In genomic region chr19:2840794-2841790, GRCh38 we compare ENCODE assay signal across 1 cellular context.
A peak's percentile ranks its signal among the peaks of the same experiment; 100 is the strongest.
TF ChIP-seq lines count a peak whose summit lies in the region.

ZNF555 (plus strand) TSS chr19:2841475; CDS start chr19:2841573, 98 bp downstream.

TF ChIP-seq in K562, 482 proteins besides CTCF, POLR2A, EP300 and RAD21 (continued from another document and continues in another):
- no peak for TF ChIP-seq ZNF512 (tag; IDR thresholded peaks at IDR 0.05)
- no peak for TF ChIP-seq RNF2 (IDR thresholded peaks at IDR 0.05)
- no peak for TF ChIP-seq IFI16 (CRISPR knock-in tag; IDR thresholded peaks at IDR 0.05)
- no peak for TF ChIP-seq CREBBP (IDR thresholded peaks at IDR 0.05; ENCODE audit: low read depth, low read length)
- 0 out of 2 replicates have a peak, but pooled peaks have one; percentile 39 for TF ChIP-seq SMARCE1 (IDR thresholded peaks at IDR 0.05)
- TF ChIP-seq RAD51 (IDR thresholded peaks at IDR 0.05; ENCODE audit: borderline replicate concordance, low read depth): peak; percentile 18; the same call in 1 of the 2 replicates
- TF ChIP-seq ZNF324 (CRISPR knock-in tag; IDR thresholded peaks at IDR 0.05): no peak
- no peak for TF ChIP-seq HDAC6 (IDR thresholded peaks at IDR 0.05; ENCODE audit: low read depth, low read length)
- peak; percentile 50 to 62; a peak in 3 of 4 replicates for TF ChIP-seq MAZ (CRISPR knock-in tag; conservative IDR thresholded peaks at IDR 0.05 in 1 of 2, IDR thresholded peaks at IDR 0.05 in 1 of 2)
- TF ChIP-seq SFPQ (IDR thresholded peaks at IDR 0.05; ENCODE audit: low read depth, low read length): no peak
- TF ChIP-seq BRD4 (IDR thresholded peaks at IDR 0.05): no peak
- no peak for TF ChIP-seq ZBTB17 (CRISPR knock-in tag; IDR thresholded peaks at IDR 0.05)
- peak in 1 of 2 experiments; percentile 78; a peak in 2 of 4 replicates for TF ChIP-seq ZNF639 (CRISPR knock-in tag; conservative IDR thresholded peaks at IDR 0.05 in 1 of 2, IDR thresholded peaks at IDR 0.05 in 1 of 2)
- no peak for TF ChIP-seq ZNF311 (CRISPR knock-in tag; IDR thresholded peaks at IDR 0.05)
- TF ChIP-seq MBD1 (CRISPR knock-in tag; IDR thresholded peaks at IDR 0.05): no peak
- TF ChIP-seq TAF1 (IDR thresholded peaks at IDR 0.05; ENCODE audit: control insufficient read depth, extremely low read depth, insufficient read depth, low read length, severe bottlenecking): peak; percentile 70
- TF ChIP-seq NR2C1 (IDR thresholded peaks at IDR 0.05): no peak
- 0 out of 2 replicates have a peak, but pooled peaks have one; percentile 24 for TF ChIP-seq NR2C1 (tag; IDR thresholded peaks at IDR 0.05)
- no peak for TF ChIP-seq SIX5 (IDR thresholded peaks at IDR 0.05; ENCODE audit: borderline replicate concordance in 1 of 2, insufficient read depth in 1 of 2, low read depth in 1 of 2, low read length in 2 of 2)
- no peak for TF ChIP-seq HDGF (IDR thresholded peaks at IDR 0.05)
- peak; percentile 73 for TF ChIP-seq RBFOX2 (IDR thresholded peaks at IDR 0.05; ENCODE audit: low read depth, low read length)
- TF ChIP-seq GTF2E2 (tag; IDR thresholded peaks at IDR 0.05): no peak
- TF ChIP-seq E2F1 (CRISPR knock-in tag; IDR thresholded peaks at IDR 0.05): no peak
- no peak for TF ChIP-seq MECOM (CRISPR knock-in tag; IDR thresholded peaks at IDR 0.05)
- no peak for TF ChIP-seq PTBP1 (IDR thresholded peaks at IDR 0.05; ENCODE audit: low read depth, low read length)
- no peak for TF ChIP-seq ZNF668 (CRISPR knock-in tag; IDR thresholded peaks at IDR 0.05)
- TF ChIP-seq GATAD2A (IDR thresholded peaks at IDR 0.05): peak; percentile 100
- no peak for TF ChIP-seq DIDO1 (tag; IDR thresholded peaks at IDR 0.05; ENCODE audit: low read depth)
- no peak for TF ChIP-seq NUFIP1 (IDR thresholded peaks at IDR 0.05; ENCODE audit: partially characterized antibody)
- TF ChIP-seq NELFE (IDR thresholded peaks at IDR 0.05; ENCODE audit: insufficient read depth, insufficient read length): no peak
- TF ChIP-seq MXD1 (CRISPR knock-in tag; IDR thresholded peaks at IDR 0.05; ENCODE audit: borderline replicate concordance, poor library complexity, severe bottlenecking): no peak
- TF ChIP-seq ZNF121 (CRISPR knock-in tag; conservative IDR thresholded peaks at IDR 0.05): no peak
- no peak for TF ChIP-seq ETV1 (tag; conservative IDR thresholded peaks at IDR 0.05; ENCODE audit: low read depth)
- peak; percentile 62; the same call in 1 of the 2 replicates for TF ChIP-seq NKRF (IDR thresholded peaks at IDR 0.05; ENCODE audit: borderline replicate concordance)
- TF ChIP-seq XRCC5 (IDR thresholded peaks at IDR 0.05; ENCODE audit: low read depth, low read length): no peak; the same call in 1 of the 2 replicates
- TF ChIP-seq MIER1 (IDR thresholded peaks at IDR 0.05; ENCODE audit: low read depth): no peak
- TF ChIP-seq ZNF316 (IDR thresholded peaks at IDR 0.05): no peak
- TF ChIP-seq ZNF511 (CRISPR knock-in tag; IDR thresholded peaks at IDR 0.05): peak; percentile 92
- TF ChIP-seq CBFA2T3 (IDR thresholded peaks at IDR 0.05): no peak
- TF ChIP-seq ZNF551 (CRISPR knock-in tag; IDR thresholded peaks at IDR 0.05): no peak
- peak; percentile 66 for TF ChIP-seq MTA2 (IDR thresholded peaks at IDR 0.05; ENCODE audit: low read depth)
- no peak for TF ChIP-seq CREB5 (CRISPR knock-in tag; IDR thresholded peaks at IDR 0.05)
- TF ChIP-seq USF1 (CRISPR knock-in tag; IDR thresholded peaks at IDR 0.05): no peak
- TF ChIP-seq HMGXB4 (CRISPR knock-in tag; IDR thresholded peaks at IDR 0.05): 0 out of 2 replicates have a peak, but pooled peaks have one; percentile 39
- peak; percentile 71; the same call in 1 of the 2 replicates for TF ChIP-seq SMARCA5 (IDR thresholded peaks at IDR 0.05)
- TF ChIP-seq TAL1 (IDR thresholded peaks at IDR 0.05): no peak
- TF ChIP-seq TEAD1 (CRISPR knock-in tag; IDR thresholded peaks at IDR 0.05): peak in 1 of 2 experiments; percentile 53; a peak in 1 of 4 replicates
- TF ChIP-seq TCF7 (IDR thresholded peaks at IDR 0.05; ENCODE audit: borderline replicate concordance): no peak
- TF ChIP-seq HIVEP1 (CRISPR knock-in tag; IDR thresholded peaks at IDR 0.05): no peak
- TF ChIP-seq RBM14 (IDR thresholded peaks at IDR 0.05; ENCODE audit: borderline replicate concordance, insufficient read depth, low read depth, low read length): no peak
- no peak for TF ChIP-seq IRF1 (CRISPR knock-in tag; IDR thresholded peaks at IDR 0.05; ENCODE audit: borderline replicate concordance)
- peak; percentile 97 for TF ChIP-seq CXXC5 (CRISPR knock-in tag; IDR thresholded peaks at IDR 0.05)
- no peak for TF ChIP-seq ZNF384 (IDR thresholded peaks at IDR 0.05; ENCODE audit: low read depth, low read length)
- no peak for TF ChIP-seq PHB2 (IDR thresholded peaks at IDR 0.05; ENCODE audit: low read depth)
- peak; percentile 98 for TF ChIP-seq NFYB (IDR thresholded peaks at IDR 0.05; ENCODE audit: extremely low read depth, insufficient read length)
- peak; percentile 89 for TF ChIP-seq L3MBTL2 (IDR thresholded peaks at IDR 0.05)
